Comparison of ENCODE assay signal across 8 cellular contexts in genomic region chrX:150898343-150899190, GRCh38. TPM values are rescaled to one million over a fixed set of nuclear protein-coding genes. Genes with fewer than 3 reads are reported as not detected.
A peak's percentile ranks its signal among the peaks of the same experiment; 100 is the strongest.
DNase-seq lines count a peak whose midpoint lies in the region; ATAC-seq and TF ChIP-seq lines count a peak whose summit lies in the region.

CD99L2 (minus strand) TSS chrX:150898668; CDS start chrX:150898588, 80 bp downstream.

- BruUV-seq in OCI-LY7 (replicated peaks; lab: Mats Ljungman, UMichigan): no TSS peak

- DNase-seq in DMS 273 (lab: John Stamatoyannopoulos, UW; ENCODE audit: unreplicated experiment): peak; percentile 95
- peak; percentile 66 for DNase-seq in HuH-7.5 (ENCODE audit: low spot score)
- peak; percentile 87 for DNase-seq in OCI-LY7 (ENCODE audit: low spot score)
- peak; percentile 83 for DNase-seq in activated T-cell treated with anti-CD3 and anti-CD28 coated beads for 4 hours
- peak; percentile 87 for DNase-seq in epithelial cell of esophagus (ENCODE audit: low read depth)
- DNase-seq in mucosa of descending colon: peak; percentile 91 to 95 (median 92)
- peak; percentile 80 to 85 for DNase-seq in stimulated activated CD8-positive, alpha-beta memory T cell treated with anti-CD3 and anti-CD28 coated beads, Interleukin-2, amount 100 ng/mL, for 48 hours (ENCODE audit: low read depth in 2 of 2)

- H3K4me1 ChIP-seq in OCI-LY7 (ENCODE audit: insufficient read depth, low read length, poor library complexity, severe bottlenecking) (peaks cover 11% of the 10 kb centered on the region), mucosa of descending colon (ENCODE audit: low read depth) (no peaks in the 10 kb centered on the region)

- ATAC-seq in GM21526 (IDR thresholded peaks at IDR 0.05; ENCODE audit: low FRiP score, unreplicated experiment): peak; percentile 83
- ATAC-seq in mucosa of descending colon: peak; percentile 95

- peak within 1 kb of the TSS; percentile 97 for H3K4me2 ChIP-seq in OCI-LY7 (ENCODE audit: low read length)

- CTCF ChIA-PET in OCI-LY7 (lab: Charles Lee; ENCODE audit: unreplicated experiment): no interaction called here

- H3K79me2 ChIP-seq in OCI-LY7 (ENCODE audit: insufficient read depth, low read depth, low read length): no peaks in the 10 kb centered on the region

- POLR2A ChIA-PET in OCI-LY7 (lab: Charles Lee): interaction anchor here (0.6 kb wide), 1 partner anchor 10 kb away, joined by 3 read pairs; no protein-coding TSS in a partner anchor

- peak within 1 kb of the TSS; percentile 24 for H3K27ac ChIP-seq in OCI-LY7 (ENCODE audit: low read depth, low read length, poor library complexity, severe bottlenecking)

- H3K9me3 ChIP-seq in OCI-LY7 (ENCODE audit: low read length) (no peaks in the 10 kb centered on the region), mucosa of descending colon (no peaks in the 10 kb centered on the region)

- intact Hi-C loops in OCI-LY7 (cut with micrococcal nuclease; ENCODE audit: unreplicated experiment): loop anchor here (1.0 to 5.0 kb wide), 2 partner anchors 85 to 504 kb away; partner anchors contain the start of gene HMGB3
- intact Hi-C loops in mucosa of descending colon (cut with DNase I, micrococcal nuclease): no loop called here

- H2AFZ ChIP-seq in OCI-LY7 (ENCODE audit: low read length): peak within 1 kb of the TSS; percentile 94

- H3K9me2 ChIP-seq in OCI-LY7 (ENCODE audit: insufficient read depth, low read length): no peaks in the 10 kb centered on the region

- peak within 1 kb of the TSS; percentile 88 for H3K4me3 ChIP-seq in OCI-LY7 (ENCODE audit: low read depth, low read length, poor library complexity, severe bottlenecking)
- H3K4me3 ChIP-seq in epithelial cell of esophagus (ENCODE audit: low read length): peak within 1 kb of the TSS; percentile 66
- H3K4me3 ChIP-seq in mucosa of descending colon: peak within 1 kb of the TSS; percentile 32

- no peaks in the 10 kb centered on the region for H3K36me3 ChIP-seq in OCI-LY7 (ENCODE audit: insufficient read depth, low read length)
- H3K36me3 ChIP-seq in mucosa of descending colon (ENCODE audit: low read depth): no peaks in the 10 kb centered on the region

- H4K20me1 ChIP-seq in OCI-LY7 (ENCODE audit: insufficient read depth, low read length): no peaks in the 10 kb centered on the region

- no peak for TF ChIP-seq CTCF in OCI-LY7 (conservative IDR thresholded peaks at IDR 0.05; ENCODE audit: low read length)
- no peak for TF ChIP-seq CTCF in epithelial cell of esophagus (IDR thresholded peaks at IDR 0.05; ENCODE audit: insufficient read depth, low read depth, low read length, missing control alignments)
- no peak for TF ChIP-seq CTCF in mucosa of descending colon (IDR thresholded peaks at IDR 0.05)

RNA-seq across cellular contexts. Expression of gene CD99L2, which starts in this region (rescaled TPM):
- total RNA-seq in OCI-LY7 (2014; rRNA removed; shearing (Covaris generic)): 5.6 and 5.9 TPM in 2 replicates
- total RNA-seq in OCI-LY7 (2022) (12.3 and 13.8 TPM in 2 replicates), mucosa of descending colon (10 to 100 TPM; 12.3 to 48.0 (median 15.6) TPM)

Comparison
In these comparisons a context has a peak if more than half of its experiments do, and no peak if none do; other contexts are left out.
1. Peak in every context shown above with its lines: DNase-seq, ATAC-seq, H3K4me3 ChIP-seq and H3K27ac ChIP-seq.
2. H3K4me3 ChIP-seq: peak in every context shown above with its lines; median percentile 88 in OCI-LY7; 66 in epithelial cell of esophagus; 32 in mucosa of descending colon.